Comparison of ENCODE assay signal across 8 cellular contexts in the genomic region with DNA sequence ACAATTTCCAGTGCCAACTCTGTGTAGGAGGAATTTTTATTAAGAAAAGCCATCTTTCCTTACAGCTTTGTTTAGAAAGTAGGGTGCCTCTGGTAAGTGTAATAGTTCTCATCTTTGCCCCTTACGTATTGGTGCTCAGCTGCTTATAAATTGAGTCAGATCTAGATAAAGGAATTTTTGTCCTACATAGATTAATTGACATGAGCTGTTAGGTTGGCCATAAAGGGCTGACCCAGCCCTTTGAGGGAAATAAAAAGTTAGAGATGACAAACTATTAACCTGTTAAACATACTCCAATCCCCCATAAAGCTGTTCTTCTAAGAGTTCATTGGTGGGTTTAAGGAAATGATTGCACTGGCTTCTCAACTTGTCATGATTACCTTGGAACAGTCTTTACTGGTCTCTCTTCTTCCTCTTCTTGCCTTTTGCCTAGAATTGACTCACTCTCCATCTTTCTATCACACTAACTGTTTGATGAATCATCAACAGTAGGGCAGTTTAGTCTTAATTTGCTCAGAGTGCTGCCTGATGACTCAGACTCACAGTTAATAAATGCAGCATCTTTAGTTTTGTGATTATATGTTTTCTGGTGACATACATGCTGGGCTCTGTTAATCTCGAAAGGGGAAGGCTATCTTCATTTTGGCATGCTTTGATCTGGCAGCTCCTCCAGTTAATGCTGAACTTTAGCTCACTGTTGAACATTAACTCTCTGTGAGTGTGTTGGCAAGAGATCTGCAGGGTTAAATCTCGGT. TPM values are rescaled to one million over a fixed set of nuclear protein-coding genes. Genes with fewer than 3 reads are reported as not detected.
DNase-seq lines count a peak whose midpoint lies in the region; ATAC-seq and TF ChIP-seq lines count a peak whose summit lies in the region.

No MANE protein-coding gene starts in this region.

- H3K9me2 ChIP-seq in MM.1S (replicated peaks; ENCODE audit: insufficient read depth, low read length): no peaks in the 10 kb centered on the region

- H3K4me2 ChIP-seq in MM.1S (ENCODE audit: low read depth, low read length): no peak overlapping the region

- H3K4me3 Mint-ChIP-seq in activated naive CD4-positive, alpha-beta T cell treated with anti-CD3 and anti-CD28 coated beads, Interleukin-2, amount 10 ng/mL, durations not matched to agents 7 days and 5 days: no peak overlapping the region
- H3K4me3 Mint-ChIP-seq in T-helper 17 cell: no peak overlapping the region

- intact Hi-C loops in left lung (cut with DNase I): no loop called here
- intact Hi-C loops in spleen (cut with DNase I; ENCODE audit: low total_unique reads): no loop called here

- ATAC-seq in HG03175 (IDR thresholded peaks at IDR 0.05; ENCODE audit: unreplicated experiment) (peak; percentile 83), T-helper 17 cell (peak; percentile 51), left lung (peak; percentile 52)

- H3K4me1 ChIP-seq in left lung: peaks cover 27 to 91% of the 10 kb centered on the region in 2 donors
- H3K4me1 ChIP-seq in spleen: peaks cover 0 to 86% (median 34%) of the 10 kb centered on the region in 6 donors
- H3K4me1 ChIP-seq in MM.1S (ENCODE audit: low read length): no peaks in the 10 kb centered on the region

- H3K9ac ChIP-seq in MM.1S (ENCODE audit: low read length): no peak overlapping the region

- H3K36me3 ChIP-seq in left lung (no peaks in the 10 kb centered on the region), spleen (no peaks in the 10 kb centered on the region), MM.1S (replicated peaks; ENCODE audit: insufficient read depth, low read length) (no peaks in the 10 kb centered on the region)

- TF ChIP-seq CTCF in left lung (IDR thresholded peaks at IDR 0.05) (no peak), spleen (IDR thresholded peaks at IDR 0.05 in 8 of 11, conservative IDR thresholded peaks at IDR 0.05 in 3 of 11) (no peak), MM.1S (IDR thresholded peaks at IDR 0.05; ENCODE audit: low read length) (no peak)

- TF ChIP-seq POLR2A in spleen (IDR thresholded peaks at IDR 0.05): no peak

- H3K36me3 Mint-ChIP-seq in activated naive CD4-positive, alpha-beta T cell treated with anti-CD3 and anti-CD28 coated beads, Interleukin-2, amount 10 ng/mL, durations not matched to agents 7 days and 5 days: peaks cover 4% of the 10 kb centered on the region
- H3K36me3 Mint-ChIP-seq in T-helper 17 cell (ENCODE audit: low read depth): peaks cover under 1% of the 10 kb centered on the region

- no peaks in the 10 kb centered on the region for H3F3A ChIP-seq in MM.1S (ENCODE audit: insufficient read depth, low read length)

- 60 to 81% (median 70%) methylated on average over 3 of the region's 3 CpGs for WGBS in spleen, 5 donors

- peak overlapping the region in 1 of 2 donors; percentile 75 for H3K27ac ChIP-seq in left lung
- peak overlapping the region in 3 of 8 donors; percentile 9 to 32 (median 21) for H3K27ac ChIP-seq in spleen
- H3K27ac ChIP-seq in MM.1S (ENCODE audit: low read length): no peak overlapping the region

- no peaks in the 10 kb centered on the region for H3K27me3 ChIP-seq in left lung
- no peaks in the 10 kb centered on the region for H3K27me3 ChIP-seq in spleen (replicated peaks in 1 of 7)
- H3K27me3 ChIP-seq in MM.1S (replicated peaks; ENCODE audit: insufficient read depth, low read length): no peaks in the 10 kb centered on the region

- H3K9me3 Mint-ChIP-seq in activated naive CD4-positive, alpha-beta T cell treated with anti-CD3 and anti-CD28 coated beads, Interleukin-2, amount 10 ng/mL, durations not matched to agents 7 days and 5 days: no peaks in the 10 kb centered on the region

- H2AFZ ChIP-seq in MM.1S (ENCODE audit: low read length): no peak overlapping the region

- CTCF ChIA-PET in activated naive CD4-positive, alpha-beta T cell treated with anti-CD3 and anti-CD28 coated beads, Interleukin-2, amount 10 ng/mL, durations not matched to agents 7 days and 5 days (lab: Charles Lee): interaction anchor here (1.3 to 3.9 kb wide), 4 partner anchors 13 to 51 kb away, joined by 4 to 12 read pairs (median 5); a partner anchor contains a TSS

- peak overlapping the region; percentile 35 for H3K27ac Mint-ChIP-seq in activated naive CD4-positive, alpha-beta T cell treated with anti-CD3 and anti-CD28 coated beads, Interleukin-2, amount 10 ng/mL, durations not matched to agents 7 days and 5 days
- no peak overlapping the region for H3K27ac Mint-ChIP-seq in T-helper 17 cell

- peaks cover 27% of the 10 kb centered on the region for H3K4me1 Mint-ChIP-seq in activated naive CD4-positive, alpha-beta T cell treated with anti-CD3 and anti-CD28 coated beads, Interleukin-2, amount 10 ng/mL, durations not matched to agents 7 days and 5 days
- H3K4me1 Mint-ChIP-seq in T-helper 17 cell: peaks cover 33% of the 10 kb centered on the region

- H3K27me3 Mint-ChIP-seq in activated naive CD4-positive, alpha-beta T cell treated with anti-CD3 and anti-CD28 coated beads, Interleukin-2, amount 10 ng/mL, durations not matched to agents 7 days and 5 days: no peaks in the 10 kb centered on the region
- H3K27me3 Mint-ChIP-seq in T-helper 17 cell: no peaks in the 10 kb centered on the region

- DNase-seq in activated naive CD4-positive, alpha-beta T cell treated with anti-CD3 and anti-CD28 coated beads, Interleukin-2, amount 10 ng/mL, durations not matched to agents 7 days and 5 days: no peak
- DNase-seq in activated naive CD4-positive, alpha-beta T cell (lab: John Stamatoyannopoulos, UW): no peak
- DNase-seq in T-helper 17 cell: no peak
- DNase-seq in left lung: no peak
- DNase-seq in spleen: no peak
- no peak for DNase-seq in NCI-H1930 (lab: John Stamatoyannopoulos, UW)
- no peak for DNase-seq in MM.1S

- H3K9me3 ChIP-seq in T-helper 17 cell (ENCODE audit: control insufficient read depth, low read length, poor library complexity, severe bottlenecking) (no peaks in the 10 kb centered on the region), left lung (no peaks in the 10 kb centered on the region), spleen (no peaks in the 10 kb centered on the region), MM.1S (replicated peaks; ENCODE audit: insufficient read depth, low read length) (no peaks in the 10 kb centered on the region)

- no peaks in the 10 kb centered on the region for H3K79me2 ChIP-seq in MM.1S (ENCODE audit: low read length)

- H4K20me1 ChIP-seq in MM.1S (ENCODE audit: insufficient read depth, low read length): no peaks in the 10 kb centered on the region

- H3K4me3 ChIP-seq in left lung: no peak overlapping the region
- H3K4me3 ChIP-seq in spleen: no peak overlapping the region
- H3K4me3 ChIP-seq in MM.1S (ENCODE audit: low read length): no peak overlapping the region

RNA-seq across cellular contexts. Expression of a gene that starts 51.7 kb away (rescaled TPM):
- total RNA-seq in T-helper 17 cell (10 to 100 TPM; 21.3 to 22.7 TPM), left lung (10 to 100 TPM; 25.6 to 61.9 TPM), spleen (100 to 1,000 TPM in 1 of 7 donors, 10 to 100 TPM in 6; 33.6 to 148 (median 65.9) TPM)
- 1 to 10 TPM; 4.2 to 5.9 (median 4.2) TPM for polyA plus RNA-seq in spleen
